10 cellular contexts compared by ENCODE assay signal in the genomic region with DNA sequence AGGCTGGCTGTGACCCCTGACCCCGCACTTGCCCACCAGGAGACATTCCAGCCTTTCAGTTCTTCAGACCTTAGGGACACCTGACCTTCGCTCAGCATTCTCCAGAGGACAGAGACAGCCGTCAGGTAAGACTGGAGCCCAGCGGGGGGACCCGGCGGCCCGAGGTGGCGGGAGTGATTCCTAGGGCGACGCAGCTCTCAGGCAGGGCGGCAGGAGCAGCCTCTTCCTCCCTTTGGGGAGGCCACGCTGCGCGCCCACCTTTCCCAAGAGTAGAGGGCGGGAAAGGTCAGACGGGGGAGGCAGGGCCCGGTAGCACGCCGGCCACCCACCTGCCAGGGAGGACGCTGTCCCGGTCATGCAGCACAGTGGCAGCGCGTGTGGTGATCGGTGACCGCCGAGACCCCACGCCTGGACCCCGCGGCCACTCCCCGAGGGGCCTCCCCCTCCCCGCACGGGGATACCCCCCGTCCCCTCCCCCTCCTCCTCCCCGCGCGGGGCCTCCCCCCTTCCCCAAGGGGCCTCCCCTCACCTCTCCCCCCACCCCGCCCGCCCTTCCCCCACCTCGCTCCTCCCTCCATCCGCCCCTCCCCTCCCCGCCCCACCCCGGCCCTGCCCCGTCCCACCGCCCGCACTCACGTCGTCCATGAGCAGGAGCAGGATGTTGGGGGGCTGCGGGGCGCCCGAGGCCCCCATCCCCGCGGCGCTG. TPM values are rescaled to one million over a fixed set of nuclear protein-coding genes. Genes with fewer than 3 reads are reported as not detected.
DNase-seq lines count a peak whose midpoint lies in the region; ATAC-seq, FAIRE-seq and TF ChIP-seq lines count a peak whose summit lies in the region.
"Had no signal": no experiment of that assay in that cellular context is flagged by ENCODE, and none has a peak within 500 bp of the region (broad histone marks: within the 10 kb centered on the region; RNA-seq: fewer than 3 reads in every experiment).

No MANE protein-coding gene starts in this region.

- no TSS peak for BruUV-seq in Caco-2 (replicated peaks; lab: Mats Ljungman, UMichigan)

- no peak for TF ChIP-seq EP300 in tibial nerve (IDR thresholded peaks at IDR 0.05)

- 0 out of 2 replicates have a peak, but pooled peaks cover 6% of the 10 kb centered on the region for H3K36me3 ChIP-seq in Caco-2 (ENCODE audit: control insufficient read depth, insufficient read depth, low read length)
- no peaks in the 10 kb centered on the region for H3K36me3 ChIP-seq in Loucy (ENCODE audit: insufficient read depth, low read length)
- peaks cover 15% of the 10 kb centered on the region for H3K36me3 ChIP-seq in bronchial epithelial cell (ENCODE audit: control insufficient read depth, insufficient read depth, low read length)
- H3K36me3 ChIP-seq in lower lobe of right lung, result peaks cover 34% of the 10 kb centered on the region
- peaks cover 3 to 40% (median 16%) of the 10 kb centered on the region in 3 donors for H3K36me3 ChIP-seq in tibial nerve

- no peak for FAIRE-seq in bronchial epithelial cell (lab: Jason Lieb, UNC)

- no peak overlapping the region for H3K9ac ChIP-seq in Loucy (ENCODE audit: low read depth, low read length, poor library complexity, severe bottlenecking)

- H3F3A ChIP-seq in Loucy (ENCODE audit: low read depth), result no peaks in the 10 kb centered on the region

- H3K79me2 ChIP-seq in Loucy (ENCODE audit: insufficient read depth, low read length), result no peaks in the 10 kb centered on the region

- H3K27me3 ChIP-seq in Caco-2 (replicated peaks; ENCODE audit: control insufficient read depth, insufficient read depth, low read length) (no peaks in the 10 kb centered on the region), Loucy (ENCODE audit: insufficient read depth, low read length, poor library complexity, severe bottlenecking) (no peaks in the 10 kb centered on the region), bronchial epithelial cell (ENCODE audit: control insufficient read depth, insufficient read depth, low read length) (no peaks in the 10 kb centered on the region), lower lobe of right lung (ENCODE audit: low read depth) (no peaks in the 10 kb centered on the region), tibial nerve (no peaks in the 10 kb centered on the region)

- DNase-seq in Caco-2 (peak; percentile 58 to 74), bronchial epithelial cell (ENCODE audit: low read depth) (no peak), lower lobe of right lung (peak; percentile 65), tibial nerve (ENCODE audit: low spot score in 2 of 2) (no peak), GM13976 (ENCODE audit: low spot score) (no peak)
- DNase-seq in central memory CD4-positive, alpha-beta T cell, result no peak

- H3K4me1 ChIP-seq in Caco-2 (peaks cover 11% of the 10 kb centered on the region), Loucy (ENCODE audit: insufficient read depth, low read length, poor library complexity, severe bottlenecking) (peaks cover 14% of the 10 kb centered on the region), lower lobe of right lung (peaks cover 48% of the 10 kb centered on the region), tibial nerve (peaks cover 0 to 52% (median 23%) of the 10 kb centered on the region in 4 donors)

- H3K27ac ChIP-seq in lower lobe of right lung, result peak overlapping the region; percentile 90
- peak overlapping the region; percentile 64 to 92 (median 84) for H3K27ac ChIP-seq in tibial nerve

- CTCF ChIA-PET in Caco-2 (lab: Charles Lee), result interaction anchor here (0.8 to 2.4 kb wide), 4 partner anchors 10 to 119 kb away, joined by 3 to 18 read pairs (median 11); partner anchors contain the start of gene APRT

- H4K20me1 ChIP-seq in Loucy (ENCODE audit: insufficient read depth, low read length, poor library complexity, severe bottlenecking), result no peaks in the 10 kb centered on the region

- H2AFZ ChIP-seq in Loucy (ENCODE audit: low read length), result no peak overlapping the region

- no peak for TF ChIP-seq CTCF in Caco-2 (IDR thresholded peaks at IDR 0.05; ENCODE audit: insufficient read depth in 1 of 2, low read depth in 1 of 2, low read length in 1 of 2, severe bottlenecking in 1 of 2, unreplicated experiment in 1 of 2)
- TF ChIP-seq CTCF in Loucy (conservative IDR thresholded peaks at IDR 0.05; ENCODE audit: low read length), result no peak
- TF ChIP-seq CTCF in bronchial epithelial cell (IDR thresholded peaks at IDR 0.05; ENCODE audit: insufficient read depth, low read length, severe bottlenecking), result no peak
- TF ChIP-seq CTCF in lower lobe of right lung (IDR thresholded peaks at IDR 0.05), result no peak
- TF ChIP-seq CTCF in tibial nerve (IDR thresholded peaks at IDR 0.05), result no peak
- no peak for TF ChIP-seq CTCF in GM13976 (IDR thresholded peaks at IDR 0.05; ENCODE audit: borderline replicate concordance, control extremely low read depth, extremely low read depth, insufficient read depth, missing control alignments)

- WGBS in tibial nerve, 2 donors, result 0 to 17% methylated on average over 6 to 15 of the region's 53 CpGs

- TF ChIP-seq POLR2A in tibial nerve (IDR thresholded peaks at IDR 0.05), result no peak

- no peaks in the 10 kb centered on the region for H3K9me2 ChIP-seq in Loucy (replicated peaks; ENCODE audit: low read depth, low read length)

- H3K4me3 ChIP-seq in Caco-2 (ENCODE audit: low read depth, low read length) (peak overlapping the region; percentile 86), Loucy (ENCODE audit: low read length, poor library complexity, severe bottlenecking) (peak overlapping the region; percentile 92), bronchial epithelial cell (ENCODE audit: low read depth, low read length) (peak overlapping the region; percentile 99), lower lobe of right lung (peak overlapping the region; percentile 100), tibial nerve (peak overlapping the region; percentile 58 to 100 (median 78))

- in situ Hi-C loops in GM13976 (cut with MboI; ENCODE audit: low sequenced_read_pairs, unreplicated experiment), result no loop called here

- H3K36me3 Mint-ChIP-seq in Caco-2 (ENCODE audit: insufficient read depth, unreplicated experiment), result peaks cover 34% of the 10 kb centered on the region

- POLR2A ChIA-PET in Caco-2 (lab: Charles Lee), result interaction anchor here (0.6 to 2.1 kb wide), 3 partner anchors 12 to 44 kb away, joined by 3 to 13 read pairs (median 3); partner anchors contain the start of gene APRT

- H3K27me3 Mint-ChIP-seq in Caco-2 (ENCODE audit: insufficient read depth, unreplicated experiment), result no peaks in the 10 kb centered on the region

- H3K4me1 Mint-ChIP-seq in Caco-2 (ENCODE audit: low read depth, unreplicated experiment), result peaks cover 18% of the 10 kb centered on the region

- intact Hi-C loops in Caco-2 (cut with micrococcal nuclease; ENCODE audit: unreplicated experiment), result loop anchor here (5.0 kb wide), 1 partner anchor 359 kb away; no protein-coding TSS in a partner anchor
- intact Hi-C loops in lower lobe of right lung (cut with DNase I), result no loop called here

- H3K9me3 Mint-ChIP-seq in Caco-2 (ENCODE audit: unreplicated experiment), result no peaks in the 10 kb centered on the region

- peak overlapping the region; percentile 95 for H3K4me3 Mint-ChIP-seq in Caco-2 (ENCODE audit: unreplicated experiment)

- H3K9me3 ChIP-seq in Caco-2 (no peaks in the 10 kb centered on the region), Loucy (ENCODE audit: insufficient read depth, low read depth, low read length) (no peaks in the 10 kb centered on the region), lower lobe of right lung (no peaks in the 10 kb centered on the region), tibial nerve (no peaks in the 10 kb centered on the region)

- ATAC-seq in lower lobe of right lung (peak in 1 of 2 donors; percentile 56), HG03108 (IDR thresholded peaks at IDR 0.05; ENCODE audit: unreplicated experiment) (no peak)

- H3K27ac Mint-ChIP-seq in Caco-2 (ENCODE audit: unreplicated experiment), result peak overlapping the region; percentile 98

- H3K4me2 ChIP-seq in Loucy (ENCODE audit: low read depth, low read length, poor library complexity, severe bottlenecking), result peak overlapping the region; percentile 37

RNA-seq across cellular contexts. Expression of gene GALNS, which starts 0.5 kb away (rescaled TPM):
- total RNA-seq in Caco-2 (2022), result 55.3 and 57.8 TPM in 2 replicates
- 15.5 and 16.3 TPM in 2 replicates for total RNA-seq in bronchial epithelial cell
- 48.5 TPM for total RNA-seq in lower lobe of right lung
- total RNA-seq in tibial nerve, result 10 to 100 TPM; 15.1 to 80.1 (median 43.2) TPM

RNA-seq across cellular contexts. Expression of gene TRAPPC2L, which starts 0.7 kb away (rescaled TPM):
- 179 and 181 TPM in 2 replicates for total RNA-seq in Caco-2 (2022)
- total RNA-seq in bronchial epithelial cell, result 47.5 and 65.0 TPM in 2 replicates
- 51.4 TPM for total RNA-seq in lower lobe of right lung
- total RNA-seq in tibial nerve, result 10 to 100 TPM; 18.0 to 36.6 (median 22.9) TPM

RNA-seq across cellular contexts. Expression of gene PABPN1L, which starts 10.2 kb away (rescaled TPM):
- not detected in 2 replicates for total RNA-seq in Caco-2 (2022)
- not detected in 2 replicates for total RNA-seq in bronchial epithelial cell
- not detected for total RNA-seq in lower lobe of right lung
- total RNA-seq in tibial nerve, result not detected
- total RNA-seq: LHCN-M2, renal cortical epithelial cell had no signal

RNA-seq across cellular contexts. Expression of gene APRT, which starts 44.5 kb away (rescaled TPM):
- total RNA-seq in Caco-2 (2022) (251 and 268 TPM in 2 replicates), bronchial epithelial cell (153 and 154 TPM in 2 replicates), lower lobe of right lung (87.8 TPM), tibial nerve (100 to 1,000 TPM in 2 of 4 donors, 10 to 100 TPM in 2; 83.4 to 157 (median 106) TPM)

RNA-seq across cellular contexts. Expression of gene CDT1, which starts 52.7 kb away (rescaled TPM):
- total RNA-seq in Caco-2 (2022), result 97.7 and 98.0 TPM in 2 replicates
- total RNA-seq in bronchial epithelial cell, result 0.26 TPM in 2 replicates
- 3.5 TPM for total RNA-seq in lower lobe of right lung
- total RNA-seq in tibial nerve, result 1 to 10 TPM in 2 of 4 donors, under 1 TPM in 1, not detected in 1; 0.44 to 1.5 (median 1.4) TPM

Comparison
In these comparisons a context has a peak if more than half of its experiments do, and no peak if none do; other contexts are left out.
1. DNase-seq: peak in Caco-2 (2 of 2) and lower lobe of right lung (single experiment); none in bronchial epithelial cell (single experiment), tibial nerve (0 of 2), central memory CD4-positive, alpha-beta T cell (single experiment) and GM13976 (single experiment).
2. Peak in every context shown above with its lines, with median percentiles within 50 percentile points of each other: H3K4me3 ChIP-seq.